In the genomic region with DNA sequence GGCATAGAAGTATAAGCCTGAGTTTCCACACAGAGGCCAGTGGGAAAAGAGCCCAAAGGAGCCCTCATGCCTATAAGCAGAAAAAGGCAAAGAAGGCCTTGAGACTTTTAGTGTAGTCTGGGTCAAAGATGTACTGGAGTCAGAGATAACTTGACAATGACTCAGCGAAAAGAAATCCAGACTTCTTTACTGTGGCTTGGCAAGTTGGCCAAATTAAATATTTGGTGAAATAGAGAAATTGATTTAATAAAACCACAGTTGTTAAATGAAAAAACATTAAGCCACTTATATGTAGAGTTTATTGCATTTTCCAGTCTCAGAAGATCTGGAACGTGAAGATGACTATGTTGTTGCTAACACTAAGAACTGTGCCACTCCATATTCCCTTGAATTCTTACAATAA, we compare ENCODE assay signal across 14 cellular contexts.
DNase-seq lines count a peak whose midpoint lies in the region; ATAC-seq and TF ChIP-seq lines count a peak whose summit lies in the region.
"Had no signal": no experiment of that assay in that cellular context is flagged by ENCODE, and none has a peak within 500 bp of the region (broad histone marks: within the 10 kb centered on the region; RNA-seq: fewer than 3 reads in every experiment).

No MANE protein-coding gene starts in this region.

- POLR2A ChIA-PET in HCT116 (lab: Charles Lee) = no interaction called here

- peaks cover 3% of the 10 kb centered on the region for H3K9me3 Mint-ChIP-seq in type B pancreatic cell
- H3K9me3 Mint-ChIP-seq: activated T-helper 17 cell treated with anti-CD3 and anti-CD28 coated beads, Interleukin-2, amount 50 U/mL, for 72 hours had no signal

- no peak overlapping the region for H3K9ac ChIP-seq in HCT116 (ENCODE audit: low read length)
- H3K9ac ChIP-seq: BLaER1 had no signal

- H3K36me3 Mint-ChIP-seq in type B pancreatic cell (no peaks in the 10 kb centered on the region), T-helper 17 cell (ENCODE audit: low read depth) (peaks cover 2% of the 10 kb centered on the region)

- ATAC-seq in HCT116 (peak; percentile 84), GM21619 (IDR thresholded peaks at IDR 0.05; ENCODE audit: unreplicated experiment) (no peak), T-helper 17 cell (no peak), GM21515 (IDR thresholded peaks at IDR 0.05; ENCODE audit: unreplicated experiment) (no peak)
- ATAC-seq: activated T-helper 17 cell treated with anti-CD3 and anti-CD28 coated beads, Interleukin-2, amount 50 U/mL, for 72 hours had no signal

- peaks cover 5 to 18% of the 10 kb centered on the region in 2 experiments; a peak in 3 of 4 replicates for H3K4me1 ChIP-seq in HCT116 (ENCODE audit: control insufficient read depth in 1 of 2, insufficient read depth in 2 of 2, low read length in 2 of 2)
- H3K4me1 ChIP-seq: BLaER1 had no signal

- H3K27me3 Mint-ChIP-seq in type B pancreatic cell = no peaks in the 10 kb centered on the region
- H3K27me3 Mint-ChIP-seq in T-helper 17 cell = peaks cover 18% of the 10 kb centered on the region

- H4K20me1 ChIP-seq in HCT116 (ENCODE audit: insufficient read depth) = no peaks in the 10 kb centered on the region
- H4K20me1 ChIP-seq: BLaER1 had no signal

- intact Hi-C loops in HCT116 (cut with micrococcal nuclease) = no loop called here

- no peaks in the 10 kb centered on the region for H3K79me2 ChIP-seq in HCT116 (ENCODE audit: insufficient read depth, low read length)

- H3K9me3 ChIP-seq in HCT116 (ENCODE audit: control insufficient read depth in 1 of 2, insufficient read depth in 1 of 2, low read depth in 1 of 2, low read length in 2 of 2) = no peaks in the 10 kb centered on the region
- no peaks in the 10 kb centered on the region for H3K9me3 ChIP-seq in T-helper 17 cell (ENCODE audit: control insufficient read depth, low read length, poor library complexity, severe bottlenecking)
- H3K9me3 ChIP-seq: BLaER1, suprapubic skin had no signal

- no peak overlapping the region for H3K4me3 ChIP-seq in HCT116 (replicated peaks in 1 of 2; ENCODE audit: low read depth in 1 of 2, low read length in 2 of 2)
- H3K4me3 ChIP-seq: BLaER1, SK-N-MC, suprapubic skin had no signal

- H3K4me1 Mint-ChIP-seq in type B pancreatic cell (ENCODE audit: unreplicated experiment) = no peaks in the 10 kb centered on the region
- H3K4me1 Mint-ChIP-seq in T-helper 17 cell = peaks cover 2% of the 10 kb centered on the region

- RAD21 ChIA-PET in HCT116 (lab: Charles Lee; ENCODE audit: low non-redundant PET in 1 of 2, low total read pairs in 2 of 2, uncharacterized antibody in 2 of 2, unreplicated experiment in 2 of 2) = no interaction called here

- CTCF ChIA-PET in HCT116 (lab: Charles Lee) = no interaction called here

- TF ChIP-seq RAD21 in HCT116 (IDR thresholded peaks at IDR 0.05; ENCODE audit: low read depth) = no peak

- no peaks in the 10 kb centered on the region for H3K9me2 ChIP-seq in HCT116 (ENCODE audit: insufficient read depth)

- no peak overlapping the region for H3K27ac ChIP-seq in HCT116 (ENCODE audit: low read depth, low read length)
- H3K27ac ChIP-seq: BLaER1, SK-N-MC, suprapubic skin had no signal

- H3K4me2 ChIP-seq in HCT116 (ENCODE audit: low read length) = peak overlapping the region; percentile 34
- H3K4me2 ChIP-seq: BLaER1 had no signal

- in situ Hi-C loops in ACHN (cut with HindIII; ENCODE audit: low pct_ligation_motif_present, low pct_unique_long_range_greater_than_20kb, low sequenced_read_pairs) = no loop called here

- DNase-seq in ACHN (peak; percentile 69), HCT116 (ENCODE audit: low read depth, low spot score) (peak; percentile 21), amniotic epithelial cell (ENCODE audit: low read depth) (peak; percentile 89), foreskin melanocyte (peak; percentile 53), type B pancreatic cell (ENCODE audit: extremely low spot score, unreplicated experiment) (no peak), T-helper 17 cell (no peak)
- DNase-seq: activated CD4-positive, alpha-beta T cell treated with anti-CD3 and anti-CD28 coated beads for 4 hours; NCI-H1048 had no signal

- H3K27ac Mint-ChIP-seq in type B pancreatic cell (no peak overlapping the region), T-helper 17 cell (no peak overlapping the region)
- H3K27ac Mint-ChIP-seq: activated T-helper 17 cell treated with anti-CD3 and anti-CD28 coated beads, Interleukin-2, amount 50 U/mL, for 72 hours had no signal

- TF ChIP-seq POLR2A in HCT116 (IDR thresholded peaks at IDR 0.05; ENCODE audit: borderline replicate concordance, extremely low read depth, insufficient read depth, insufficient read length) = no peak

- no peaks in the 10 kb centered on the region for H3K36me3 ChIP-seq in HCT116 (ENCODE audit: control insufficient read depth in 1 of 2, insufficient read depth in 2 of 2, low read length in 2 of 2)
- H3K36me3 ChIP-seq: BLaER1, suprapubic skin had no signal

- no peaks in the 10 kb centered on the region for H3K27me3 ChIP-seq in HCT116 (ENCODE audit: insufficient read depth, low read length)
- H3K27me3 ChIP-seq: BLaER1, suprapubic skin had no signal

- no peak overlapping the region for H3K4me3 Mint-ChIP-seq in type B pancreatic cell
- no peak overlapping the region for H3K4me3 Mint-ChIP-seq in T-helper 17 cell
- H3K4me3 Mint-ChIP-seq: activated T-helper 17 cell treated with anti-CD3 and anti-CD28 coated beads, Interleukin-2, amount 50 U/mL, for 72 hours had no signal

- TF ChIP-seq CTCF in HCT116 (IDR thresholded peaks at IDR 0.05 in 2 of 3, conservative IDR thresholded peaks at IDR 0.05 in 1 of 3; ENCODE audit: borderline replicate concordance in 1 of 3, insufficient read depth in 1 of 3, low read depth in 2 of 3, low read length in 2 of 3) (no peak), type B pancreatic cell (conservative IDR thresholded peaks at IDR 0.05) (no peak)

- BruUV-seq in HCT116 (replicated peaks; lab: Mats Ljungman, UMichigan) = no TSS peak

- peak overlapping the region; percentile 50 for H2AFZ ChIP-seq in HCT116 (ENCODE audit: low read depth, low read length, poor library complexity, severe bottlenecking)

TF ChIP-seq in HCT116, 20 proteins besides CTCF, POLR2A, EP300 and RAD21:
- peak; percentile 39; the same call in 1 of the 2 replicates for TF ChIP-seq CEBPB (IDR thresholded peaks at IDR 0.05; ENCODE audit: low read depth)
- TF ChIP-seq, protein P1, sequence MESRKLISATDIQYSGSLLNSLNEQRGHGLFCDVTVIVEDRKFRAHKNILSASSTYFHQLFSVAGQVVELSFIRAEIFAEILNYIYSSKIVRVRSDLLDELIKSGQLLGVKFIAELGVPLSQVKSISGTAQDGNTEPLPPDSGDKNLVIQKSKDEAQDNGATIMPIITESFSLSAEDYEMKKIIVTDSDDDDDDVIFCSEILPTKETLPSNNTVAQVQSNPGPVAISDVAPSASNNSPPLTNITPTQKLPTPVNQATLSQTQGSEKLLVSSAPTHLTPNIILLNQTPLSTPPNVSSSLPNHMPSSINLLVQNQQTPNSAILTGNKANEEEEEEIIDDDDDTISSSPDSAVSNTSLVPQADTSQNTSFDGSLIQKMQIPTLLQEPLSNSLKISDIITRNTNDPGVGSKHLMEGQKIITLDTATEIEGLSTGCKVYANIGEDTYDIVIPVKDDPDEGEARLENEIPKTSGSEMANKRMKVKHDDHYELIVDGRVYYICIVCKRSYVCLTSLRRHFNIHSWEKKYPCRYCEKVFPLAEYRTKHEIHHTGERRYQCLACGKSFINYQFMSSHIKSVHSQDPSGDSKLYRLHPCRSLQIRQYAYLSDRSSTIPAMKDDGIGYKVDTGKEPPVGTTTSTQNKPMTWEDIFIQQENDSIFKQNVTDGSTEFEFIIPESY (IDR thresholded peaks at IDR 0.05; ENCODE audit: extremely low read depth, insufficient replicate concordance, low read length) = no peak
- TF ChIP-seq SP1 (IDR thresholded peaks at IDR 0.05; ENCODE audit: low read depth) = peak; percentile 48; the same call in 1 of the 2 replicates
- peak; percentile 69; the same call in 1 of the 2 replicates for TF ChIP-seq JUND (IDR thresholded peaks at IDR 0.05)
- peak; percentile 38 for TF ChIP-seq TCF7L2 (IDR thresholded peaks at IDR 0.05; ENCODE audit: borderline replicate concordance, extremely low read depth, insufficient read depth, insufficient read length)
- TF ChIP-seq, protein P2, sequence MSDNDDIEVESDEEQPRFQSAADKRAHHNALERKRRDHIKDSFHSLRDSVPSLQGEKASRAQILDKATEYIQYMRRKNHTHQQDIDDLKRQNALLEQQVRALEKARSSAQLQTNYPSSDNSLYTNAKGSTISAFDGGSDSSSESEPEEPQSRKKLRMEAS (IDR thresholded peaks at IDR 0.05) = no peak
- peak; percentile 74 for TF ChIP-seq FOSL1 (IDR thresholded peaks at IDR 0.05; ENCODE audit: low read depth)
- no peak for TF ChIP-seq EGR1 (IDR thresholded peaks at IDR 0.05; ENCODE audit: low read depth)
- TF ChIP-seq CBX3 (IDR thresholded peaks at IDR 0.05; ENCODE audit: low read depth) = no peak

Comparison
In these comparisons a context has a peak if more than half of its experiments do, and no peak if none do; other contexts are left out.
1. DNase-seq: peak in ACHN (single experiment), HCT116 (single experiment), amniotic epithelial cell (single experiment) and foreskin melanocyte (single experiment); none in type B pancreatic cell (single experiment) and T-helper 17 cell (0 of 3).